Comparison of ENCODE assay signal across 8 cellular contexts in genomic region chr1:21334214-21335087, GRCh38. TPM values are rescaled to one million over a fixed set of nuclear protein-coding genes. Genes with fewer than 3 reads are reported as not detected.
A peak's percentile ranks its signal among the peaks of the same experiment; 100 is the strongest.
DNase-seq lines count a peak whose midpoint lies in the region; ATAC-seq and TF ChIP-seq lines count a peak whose summit lies in the region.

No MANE protein-coding gene starts in this region.

- no peak for TF ChIP-seq EP300 in upper lobe of left lung (IDR thresholded peaks at IDR 0.05)

- no peaks in the 10 kb centered on the region for H3K9me3 ChIP-seq in RWPE2 (ENCODE audit: severe bottlenecking)
- H3K9me3 ChIP-seq in upper lobe of left lung = no peaks in the 10 kb centered on the region

- 7 to 9% methylated on average over 16 of the region's 20 CpGs for WGBS in upper lobe of left lung, 2 donors

- H3K4me1 ChIP-seq in RWPE2 (ENCODE audit: insufficient read depth, poor library complexity, severe bottlenecking) (peaks cover 41% of the 10 kb centered on the region), upper lobe of left lung (peaks cover 71 to 95% (median 84%) of the 10 kb centered on the region in 4 donors)

- ATAC-seq in GM18907 (IDR thresholded peaks at IDR 0.05; ENCODE audit: unreplicated experiment) (peak; percentile 85), HG03196 (IDR thresholded peaks at IDR 0.05; ENCODE audit: unreplicated experiment) (peak; percentile 77), RWPE2 (ENCODE audit: low read depth) (peak; percentile 36), upper lobe of left lung (ENCODE audit: low FRiP score in 2 of 2) (peak; percentile 59 to 80)

- H3K27me3 ChIP-seq in RWPE2 (ENCODE audit: insufficient read depth, poor library complexity, severe bottlenecking) (no peaks in the 10 kb centered on the region), upper lobe of left lung (no peaks in the 10 kb centered on the region)

- H3K36me3 ChIP-seq in RWPE2 (ENCODE audit: low read depth) = no peaks in the 10 kb centered on the region
- H3K36me3 ChIP-seq in upper lobe of left lung = no peaks in the 10 kb centered on the region

- peak in 1 of 4 donors; percentile 37 for TF ChIP-seq POLR2A in upper lobe of left lung (IDR thresholded peaks at IDR 0.05)

- DNase-seq in AG10803 (ENCODE audit: low read depth) (peak; percentile 96), RWPE2 (ENCODE audit: low spot score) (no peak), activated gamma-delta T cell treated with Interleukin-2 at 50 U/mL for 16 hours (peak; percentile 82), glomerular visceral epithelial cell (ENCODE audit: extremely low spot score) (peak; percentile 98), posterior cingulate gyrus (peak in 9 of 10 donors; percentile 53 to 93 (median 68)), upper lobe of left lung (peak in 1 of 2 donors; percentile 89)

- H3K27ac ChIP-seq in RWPE2 (ENCODE audit: poor library complexity, severe bottlenecking) = peak overlapping the region; percentile 78
- H3K27ac ChIP-seq in upper lobe of left lung = peak overlapping the region; percentile 74 to 91 (median 86)

- intact Hi-C loops in posterior cingulate gyrus (cut with DNase I) = loop anchor here (2.0 kb wide), 1 partner anchor 80 kb away; no protein-coding TSS in a partner anchor

- H3K4me3 ChIP-seq in AG10803 (ENCODE audit: low read length) (peak overlapping the region; percentile 56), RWPE2 (ENCODE audit: severe bottlenecking) (no peak overlapping the region), upper lobe of left lung (peak overlapping the region in 3 of 4 donors; percentile 11 to 31 (median 30))

- TF ChIP-seq CTCF in AG10803 (conservative IDR thresholded peaks at IDR 0.05; ENCODE audit: low read length) = peak; percentile 94
- peak; percentile 75 for TF ChIP-seq CTCF in RWPE2 (IDR thresholded peaks at IDR 0.05; ENCODE audit: poor library complexity, severe bottlenecking)
- TF ChIP-seq CTCF in upper lobe of left lung (IDR thresholded peaks at IDR 0.05) = peak; percentile 76 to 84 (median 80)

RNA-seq across cellular contexts. Expression of gene ECE1, which starts 44.2 kb away (rescaled TPM):
- 100 to 1,000 TPM in 1 of 6 donors, 10 to 100 TPM in 5; 55.8 to 120 (median 74.8) TPM for total RNA-seq in upper lobe of left lung
